Comparison of ENCODE assay signal across 10 cellular contexts in genomic region chr12:46221255-46222128, GRCh38. TPM values are rescaled to one million over a fixed set of nuclear protein-coding genes. Genes with fewer than 3 reads are reported as not detected.
A peak's percentile ranks its signal among the peaks of the same experiment; 100 is the strongest.
DNase-seq lines count a peak whose midpoint lies in the region; ATAC-seq and TF ChIP-seq lines count a peak whose summit lies in the region.
"Had no signal": no experiment of that assay in that cellular context is flagged by ENCODE, and none has a peak within 500 bp of the region (broad histone marks: within the 10 kb centered on the region; RNA-seq: fewer than 3 reads in every experiment).

No MANE protein-coding gene starts in this region.

- H3K27ac ChIP-seq in GM23338 (ENCODE audit: low read depth) = peak overlapping the region; percentile 6; the same call in 1 of the 2 replicates
- H3K27ac ChIP-seq in Panc1 (ENCODE audit: low read length) = no peak overlapping the region
- H3K27ac ChIP-seq in osteoblast (ENCODE audit: low read depth, low read length) = peak overlapping the region; percentile 71
- H3K27ac ChIP-seq in caudate nucleus (ENCODE audit: low read depth, low read length) = no peak overlapping the region

- H3K27me3 ChIP-seq in GM23338 (ENCODE audit: insufficient read depth) (no peaks in the 10 kb centered on the region), Panc1 (ENCODE audit: control insufficient read depth, insufficient read depth, low read length) (no peaks in the 10 kb centered on the region), osteoblast (ENCODE audit: insufficient read depth, low read length) (no peaks in the 10 kb centered on the region)

- no peaks in the 10 kb centered on the region for H3K9me3 ChIP-seq in Panc1 (ENCODE audit: control insufficient read depth, insufficient read depth, low read depth, low read length)
- H3K9me3 ChIP-seq in osteoblast (ENCODE audit: low read depth, low read length) = no peaks in the 10 kb centered on the region

- H3K9me2 ChIP-seq in GM23338 (ENCODE audit: insufficient read depth) = no peaks in the 10 kb centered on the region

- peaks cover 100% of the 10 kb centered on the region for H3K79me2 ChIP-seq in GM23338 (replicated peaks; ENCODE audit: insufficient read depth)
- no peaks in the 10 kb centered on the region for H3K79me2 ChIP-seq in osteoblast (ENCODE audit: insufficient read depth, low read length)

- intact Hi-C loops in Panc1 (cut with micrococcal nuclease; ENCODE audit: unreplicated experiment) (no loop called here), sciatic nerve (cut with DNase I) (no loop called here)

- H3K4me3 Mint-ChIP-seq in GM23338 = no peak overlapping the region
- H3K4me3 Mint-ChIP-seq: brain had no signal

- H3K4me1 ChIP-seq in GM23338 (ENCODE audit: insufficient read depth) (peaks cover 33% of the 10 kb centered on the region), Panc1 (ENCODE audit: control insufficient read depth, insufficient read depth, low read length) (peaks cover 7% of the 10 kb centered on the region; the same call in 1 of the 2 replicates), osteoblast (ENCODE audit: insufficient read depth, low read length) (peaks cover 10% of the 10 kb centered on the region)

- no TSS peak for BruUV-seq in Panc1 (replicated peaks; lab: Mats Ljungman, UMichigan)

- H3K4me2 ChIP-seq in GM23338 = peak overlapping the region; percentile 24; the same call in 1 of the 2 replicates
- H3K4me2 ChIP-seq in osteoblast (ENCODE audit: insufficient read depth, low read length) = peak overlapping the region; percentile 2

- ATAC-seq in GM23338 (no peak; the same call in 2 of the 3 replicates), Panc1 (0 out of 2 replicates have a peak, but pooled peaks have one; percentile 21), sciatic nerve (no peak)

- no peaks in the 10 kb centered on the region for H3K9me3 Mint-ChIP-seq in GM23338

- in situ Hi-C loops in Panc1 (cut with HindIII; ENCODE audit: low pct_unique_long_range_greater_than_20kb, low sequenced_read_pairs) = no loop called here

- CTCF ChIA-PET in Panc1 (lab: Charles Lee) = no interaction called here

- peaks cover 88% of the 10 kb centered on the region for H3K36me3 Mint-ChIP-seq in GM23338 (ENCODE audit: low read depth)

- TF ChIP-seq CTCF in GM23338 (conservative IDR thresholded peaks at IDR 0.05; ENCODE audit: low read depth in 2 of 2) = no peak
- no peak for TF ChIP-seq CTCF in Panc1 (IDR thresholded peaks at IDR 0.05)
- TF ChIP-seq CTCF in osteoblast (IDR thresholded peaks at IDR 0.05; ENCODE audit: extremely low read depth, low read depth, low read length) = no peak

- H3K36me3 ChIP-seq in GM23338 (ENCODE audit: insufficient read depth) (peaks cover 46% of the 10 kb centered on the region), Panc1 (ENCODE audit: control insufficient read depth, insufficient read depth, low read length) (peaks cover 17% of the 10 kb centered on the region), osteoblast (ENCODE audit: insufficient read depth, low read length) (no peaks in the 10 kb centered on the region)

- H4K20me1 ChIP-seq in GM23338 (replicated peaks; ENCODE audit: insufficient read depth) = peaks cover 36% of the 10 kb centered on the region
- H4K20me1 ChIP-seq in osteoblast (ENCODE audit: insufficient read depth, low read length) = no peaks in the 10 kb centered on the region

- H3K4me3 ChIP-seq in GM23338 (no peak overlapping the region), Panc1 (ENCODE audit: low read depth in 2 of 2, low read length in 2 of 2) (no peak overlapping the region), osteoblast (ENCODE audit: insufficient read depth, low read length) (no peak overlapping the region)

- POLR2A ChIA-PET in Panc1 (lab: Charles Lee) = no interaction called here

- H3K4me1 Mint-ChIP-seq in GM23338 = peaks cover 57% of the 10 kb centered on the region

- H2AFZ ChIP-seq in GM23338 (no peak overlapping the region), osteoblast (ENCODE audit: low read length) (no peak overlapping the region)

- no peak for DNase-seq in GM23338 (ENCODE audit: low spot score)
- no peak for DNase-seq in Panc1 (ENCODE audit: low read depth, low spot score)
- peak; percentile 61 for DNase-seq in dermis blood vessel endothelial cell
- DNase-seq in osteoblast (ENCODE audit: insufficient read length, low spot score, missing footprints) = no peak
- DNase-seq in COLO829 (ENCODE audit: low spot score) = no peak
- no peak for DNase-seq in NCI-H2029 (lab: John Stamatoyannopoulos, UW)
- no peak for DNase-seq in caudate nucleus (lab: John Stamatoyannopoulos, UW)
- no peak for DNase-seq in sciatic nerve (ENCODE audit: low spot score)
- DNase-seq: left cardiac atrium had no signal

- peaks cover 1% of the 10 kb centered on the region for H3K27me3 Mint-ChIP-seq in GM23338 (ENCODE audit: insufficient read depth, low read depth, poor library complexity)
- H3K27me3 Mint-ChIP-seq: brain had no signal

- no peaks in the 10 kb centered on the region for H3F3A ChIP-seq in GM23338 (replicated peaks; ENCODE audit: low read depth)

- peak overlapping the region; percentile 78 for H3K27ac Mint-ChIP-seq in GM23338

TF ChIP-seq in GM23338, 12 proteins besides CTCF, POLR2A, EP300 and RAD21 (continues in another document):
- no peak for TF ChIP-seq ETS1 (IDR thresholded peaks at IDR 0.05)
- no peak for TF ChIP-seq ZNF114 (CRISPR knock-in tag; IDR thresholded peaks at IDR 0.05)
- no peak for TF ChIP-seq JUNB (IDR thresholded peaks at IDR 0.05; ENCODE audit: unreplicated experiment)
- TF ChIP-seq POLR2AphosphoS5 (IDR thresholded peaks at IDR 0.05; ENCODE audit: low read depth) = no peak
- no peak for TF ChIP-seq REST (IDR thresholded peaks at IDR 0.05; ENCODE audit: unreplicated experiment)
- TF ChIP-seq ZNF331 (CRISPR knock-in tag; IDR thresholded peaks at IDR 0.05; ENCODE audit: low read depth) = no peak
- no peak for TF ChIP-seq CREB1 (CRISPR knock-in tag; IDR thresholded peaks at IDR 0.05; ENCODE audit: low read depth)
- TF ChIP-seq EZH2phosphoT487 (IDR thresholded peaks at IDR 0.05; ENCODE audit: unreplicated experiment) = no peak
- TF ChIP-seq EZH2 (IDR thresholded peaks at IDR 0.05; ENCODE audit: low read depth, unreplicated experiment) = no peak

RNA-seq across cellular contexts. Expression of gene SLC38A1, which starts 47.4 kb away (rescaled TPM):
- 234 and 281 TPM in 2 replicates for total RNA-seq in GM23338 (2014; rRNA removed; shearing (Covaris generic))
- polyA plus RNA-seq in GM23338 (2016; fragmentation: Nextera tagmentation; extraction: Ambion mirVana) = 91.1 and 114 TPM in 2 replicates
- 127 TPM for total RNA-seq in Panc1 (2021; ENCODE audit: unreplicated experiment)
- polyA plus RNA-seq in Panc1 (2012; ENCODE audit: insufficient read length) = 78.9 TPM
- total RNA-seq in dermis blood vessel endothelial cell = 136 and 191 TPM in 2 replicates
- total RNA-seq in osteoblast = 19.2 and 29.7 TPM in 2 replicates
- 12.7 TPM for total RNA-seq in sciatic nerve

Comparison
In these comparisons a context has a peak if more than half of its experiments do, and no peak if none do; other contexts are left out.
1. H3K27ac ChIP-seq: peak in GM23338 (single experiment) and osteoblast (single experiment); none in Panc1 (single experiment) and caudate nucleus (single experiment).